15 cellular contexts compared by ENCODE assay signal in the genomic region with DNA sequence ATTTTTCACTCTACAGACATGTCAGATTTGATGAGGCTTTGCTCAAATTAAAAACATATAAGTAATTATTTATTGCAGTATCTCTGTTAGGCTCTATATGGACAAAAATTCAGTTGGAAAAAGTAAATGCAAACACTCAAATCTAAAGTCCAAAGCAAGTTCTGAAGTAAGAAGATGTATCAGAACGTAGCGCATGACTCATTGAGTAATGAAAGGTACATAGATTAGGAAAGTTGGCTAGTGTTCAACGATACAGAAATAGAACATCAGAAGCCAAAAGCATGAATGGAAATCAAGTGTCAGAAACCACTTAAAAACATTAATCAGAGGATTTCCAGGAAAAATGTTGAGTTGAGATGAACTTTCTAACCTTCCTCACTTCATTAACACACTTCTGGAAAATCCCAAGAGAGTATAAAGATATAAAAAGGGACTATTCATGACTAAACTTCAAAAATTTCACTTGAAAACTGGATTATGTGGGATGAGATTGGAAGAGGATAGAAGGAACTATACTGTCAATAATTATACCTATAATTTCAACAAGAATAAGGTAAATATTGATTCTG.
DNase-seq lines count a peak whose midpoint lies in the region; ATAC-seq and TF ChIP-seq lines count a peak whose summit lies in the region.
"Had no signal": no experiment of that assay in that cellular context is flagged by ENCODE, and none has a peak within 500 bp of the region (broad histone marks: within the 10 kb centered on the region; RNA-seq: fewer than 3 reads in every experiment).

No MANE protein-coding gene starts in this region.

- H3K9me3 ChIP-seq in hepatocyte (ENCODE audit: low read depth): no peaks in the 10 kb centered on the region

- ATAC-seq in HG03571 (IDR thresholded peaks at IDR 0.05; ENCODE audit: unreplicated experiment): no peak

- TF ChIP-seq CTCF in hepatocyte (IDR thresholded peaks at IDR 0.05; ENCODE audit: poor library complexity) (no peak), GM20000 (IDR thresholded peaks at IDR 0.05; ENCODE audit: extremely low read depth, missing control alignments) (no peak)

- H3K4me2 ChIP-seq in hepatocyte: no peak overlapping the region

- WGBS in hepatocyte (ENCODE audit: low lambda C conversion rate, missing lambda C conversion rate): 65% methylated on average over 3 of the region's 3 CpGs

- H3K79me2 ChIP-seq in hepatocyte: no peaks in the 10 kb centered on the region

- no peaks in the 10 kb centered on the region for H4K20me1 ChIP-seq in hepatocyte (ENCODE audit: insufficient read depth, poor library complexity, severe bottlenecking)

- no peaks in the 10 kb centered on the region for H3K4me1 ChIP-seq in hepatocyte (ENCODE audit: insufficient read depth)

- no peak overlapping the region for H2AFZ ChIP-seq in hepatocyte

- H3K36me3 ChIP-seq in hepatocyte (replicated peaks; ENCODE audit: insufficient read depth, low read depth): no peaks in the 10 kb centered on the region

- H3K4me3 ChIP-seq in hepatocyte: no peak overlapping the region

- H3K27ac ChIP-seq in hepatocyte: no peak overlapping the region
- H3K27ac ChIP-seq: 22Rv1 had no signal

- DNase-seq in DMS79 treated with DMSO at 0.1 percent for 48 hours (lab: John Stamatoyannopoulos, UW) (peak; percentile 66), DMS79 (lab: John Stamatoyannopoulos, UW) (no peak), hepatocyte (ENCODE audit: low spot score) (peak; percentile 7), putamen (ENCODE audit: low spot score) (peak; percentile 28), GM20000 (ENCODE audit: low spot score) (no peak)
- no peak for DNase-seq in activated CD4-positive, alpha-beta T cell treated with anti-CD3 and anti-CD28 coated beads, Interleukin-2, amount 50 U/mL, for 48 hours
- DNase-seq: CD4-positive, alpha-beta memory T cell; GDM1; NCI-H1105 treated with DMSO at 0.1 percent for 48 hours; NCI-H187; NCI-H226; NK-92 treated with Interleukin-12 subunit alpha and Interleukin-12 subunit beta, amount 100 ng/mL, for 24 hours had no signal

- no peaks in the 10 kb centered on the region for H3K9me2 ChIP-seq in hepatocyte (replicated peaks; ENCODE audit: insufficient read depth)

- no peaks in the 10 kb centered on the region for H3K27me3 ChIP-seq in hepatocyte

TF ChIP-seq in PFSK-1, 5 proteins besides CTCF, POLR2A, EP300 and RAD21:
- TF ChIP-seq SIN3A (IDR thresholded peaks at IDR 0.05; ENCODE audit: borderline replicate concordance, insufficient read depth, low read length) (no peak), TAF1 (IDR thresholded peaks at IDR 0.05; ENCODE audit: borderline replicate concordance, insufficient read depth, low read length) (peak; percentile 16; the same call in 1 of the 2 replicates), FOXP2 (optimal IDR thresholded peaks at IDR 0.05; ENCODE audit: borderline replicate concordance, extremely low read depth, extremely low read length, insufficient read depth) (no peak), POLR2AphosphoS5 (IDR thresholded peaks at IDR 0.05; ENCODE audit: low read depth, low read length) (peak; percentile 43; the same call in 1 of the 2 replicates)
- TF ChIP-seq, protein P1, sequence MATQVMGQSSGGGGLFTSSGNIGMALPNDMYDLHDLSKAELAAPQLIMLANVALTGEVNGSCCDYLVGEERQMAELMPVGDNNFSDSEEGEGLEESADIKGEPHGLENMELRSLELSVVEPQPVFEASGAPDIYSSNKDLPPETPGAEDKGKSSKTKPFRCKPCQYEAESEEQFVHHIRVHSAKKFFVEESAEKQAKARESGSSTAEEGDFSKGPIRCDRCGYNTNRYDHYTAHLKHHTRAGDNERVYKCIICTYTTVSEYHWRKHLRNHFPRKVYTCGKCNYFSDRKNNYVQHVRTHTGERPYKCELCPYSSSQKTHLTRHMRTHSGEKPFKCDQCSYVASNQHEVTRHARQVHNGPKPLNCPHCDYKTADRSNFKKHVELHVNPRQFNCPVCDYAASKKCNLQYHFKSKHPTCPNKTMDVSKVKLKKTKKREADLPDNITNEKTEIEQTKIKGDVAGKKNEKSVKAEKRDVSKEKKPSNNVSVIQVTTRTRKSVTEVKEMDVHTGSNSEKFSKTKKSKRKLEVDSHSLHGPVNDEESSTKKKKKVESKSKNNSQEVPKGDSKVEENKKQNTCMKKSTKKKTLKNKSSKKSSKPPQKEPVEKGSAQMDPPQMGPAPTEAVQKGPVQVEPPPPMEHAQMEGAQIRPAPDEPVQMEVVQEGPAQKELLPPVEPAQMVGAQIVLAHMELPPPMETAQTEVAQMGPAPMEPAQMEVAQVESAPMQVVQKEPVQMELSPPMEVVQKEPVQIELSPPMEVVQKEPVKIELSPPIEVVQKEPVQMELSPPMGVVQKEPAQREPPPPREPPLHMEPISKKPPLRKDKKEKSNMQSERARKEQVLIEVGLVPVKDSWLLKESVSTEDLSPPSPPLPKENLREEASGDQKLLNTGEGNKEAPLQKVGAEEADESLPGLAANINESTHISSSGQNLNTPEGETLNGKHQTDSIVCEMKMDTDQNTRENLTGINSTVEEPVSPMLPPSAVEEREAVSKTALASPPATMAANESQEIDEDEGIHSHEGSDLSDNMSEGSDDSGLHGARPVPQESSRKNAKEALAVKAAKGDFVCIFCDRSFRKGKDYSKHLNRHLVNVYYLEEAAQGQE (IDR thresholded peaks at IDR 0.05; ENCODE audit: insufficient read depth in 1 of 2, low read depth in 2 of 2, low read length in 2 of 2): no peak

Comparison
In these comparisons a context has a peak if more than half of its experiments do, and no peak if none do; other contexts are left out.
1. DNase-seq: peak in DMS79 treated with DMSO at 0.1 percent for 48 hours (single experiment), hepatocyte (single experiment) and putamen (single experiment); none in DMS79 (single experiment), GM20000 (single experiment) and activated CD4-positive, alpha-beta T cell treated with anti-CD3 and anti-CD28 coated beads, Interleukin-2, amount 50 U/mL, for 48 hours (0 of 2).